ENCODE assay signal across 23 cellular contexts in the genomic region with DNA sequence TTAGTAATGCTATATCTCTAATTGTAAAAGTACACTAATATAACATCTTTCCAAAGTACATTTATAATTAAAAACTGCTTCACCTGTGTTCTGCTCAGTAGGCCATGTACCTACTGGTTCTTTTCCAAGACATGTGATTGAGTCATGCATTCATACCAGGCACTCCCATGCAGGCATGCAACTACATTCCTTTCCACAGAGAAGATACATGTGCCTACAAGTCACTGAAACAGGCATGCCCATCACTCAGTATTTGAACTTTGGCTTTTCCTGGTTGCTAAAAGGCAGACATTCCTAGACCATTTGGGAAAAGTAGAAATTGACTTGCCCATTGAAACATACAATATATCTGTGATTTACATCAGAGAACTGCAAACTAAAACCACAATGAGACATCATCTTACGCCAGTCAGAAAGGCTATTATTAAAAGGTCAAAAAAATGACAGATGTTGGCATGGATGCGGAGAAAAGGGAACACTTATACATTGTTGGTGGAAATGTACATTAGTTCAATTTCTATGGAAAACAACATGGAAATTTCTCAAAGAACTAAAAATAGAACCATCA.
A peak's percentile ranks its signal among the peaks of the same experiment; 100 is the strongest.
DNase-seq lines count a peak whose midpoint lies in the region; ATAC-seq and TF ChIP-seq lines count a peak whose summit lies in the region.
"Had no signal": no experiment of that assay in that cellular context is flagged by ENCODE, and none has a peak within 500 bp of the region (broad histone marks: within the 10 kb centered on the region; RNA-seq: fewer than 3 reads in every experiment).

No MANE protein-coding gene starts in this region.

- no peak overlapping the region for H3K27ac Mint-ChIP-seq in stimulated activated effector memory CD8-positive, alpha-beta T cell treated with anti-CD3 and anti-CD28 coated beads, Interleukin-12 subunit alpha, Interleukin-12 subunit beta, amount 100 ng/mL, for 72 hours
- H3K27ac Mint-ChIP-seq: B cell; CD4-positive, CD25-positive, alpha-beta regulatory T cell had no signal

- no peaks in the 10 kb centered on the region for H3K4me1 Mint-ChIP-seq in stimulated activated effector memory CD8-positive, alpha-beta T cell treated with anti-CD3 and anti-CD28 coated beads, Interleukin-12 subunit alpha, Interleukin-12 subunit beta, amount 100 ng/mL, for 72 hours
- H3K4me1 Mint-ChIP-seq: B cell; CD4-positive, CD25-positive, alpha-beta regulatory T cell had no signal

- H3K4me1 ChIP-seq in trophoblast cell (ENCODE audit: control insufficient read depth in 1 of 2, insufficient read depth in 2 of 2, low read length in 2 of 2) = no peaks in the 10 kb centered on the region
- no peaks in the 10 kb centered on the region for H3K4me1 ChIP-seq in aorta (ENCODE audit: control insufficient read depth in 1 of 2, insufficient read depth in 2 of 2, low read length in 2 of 2)

- H3K27me3 ChIP-seq in trophoblast cell (ENCODE audit: insufficient read depth, low read length) (no peaks in the 10 kb centered on the region), aorta (ENCODE audit: control insufficient read depth in 1 of 2, insufficient read depth in 2 of 2, low read length in 1 of 2) (no peaks in the 10 kb centered on the region)
- H3K27me3 ChIP-seq: SJCRH30 had no signal

- ATAC-seq in esophagus mucosa = peak; percentile 92
- no peak for ATAC-seq in stimulated activated effector memory CD8-positive, alpha-beta T cell treated with anti-CD3 and anti-CD28 coated beads, Interleukin-12 subunit alpha, Interleukin-12 subunit beta, amount 100 ng/mL, for 72 hours
- no peak for ATAC-seq in aorta (ENCODE audit: low FRiP score)
- ATAC-seq: GM12878, HCT116, K562 had no signal

- no peak overlapping the region for H4K8ac ChIP-seq in trophoblast cell (ENCODE audit: low read depth, low read length)

- H3K9ac ChIP-seq in trophoblast cell (ENCODE audit: low read length) = no peak overlapping the region

- no peak overlapping the region for H3K4me2 ChIP-seq in trophoblast cell (ENCODE audit: low read length)
- H3K4me2 ChIP-seq: PC-9 had no signal

- no peaks in the 10 kb centered on the region for H3K79me2 ChIP-seq in trophoblast cell (ENCODE audit: control insufficient read depth, insufficient read depth, low read length, poor library complexity)

- DNase-seq in HPDE6-E6E7 (ENCODE audit: extremely low spot score) (peak; percentile 71), RWPE1 (ENCODE audit: low spot score) (peak; percentile 92), trophoblast cell (peak; percentile 63 to 78), DMS53 treated with DMSO at 0.1 percent for 48 hours (lab: John Stamatoyannopoulos, UW; ENCODE audit: unreplicated experiment) (no peak), NCI-H774 (lab: John Stamatoyannopoulos, UW) (no peak), aorta (no peak)
- DNase-seq in stimulated activated effector memory CD8-positive, alpha-beta T cell treated with anti-CD3 and anti-CD28 coated beads, Interleukin-12 subunit alpha, Interleukin-12 subunit beta, amount 100 ng/mL, for 72 hours (ENCODE audit: low spot score in 2 of 2) = no peak
- DNase-seq: CD4-positive, CD25-positive, alpha-beta regulatory T cell; COR-L47; DMS 273 treated with DMSO at 0.1 percent for 48 hours; GOT3; NCI-H1105 treated with DMSO at 0.1 percent for 48 hours; NCI-H187; NCI-H2227 treated with DMSO at 0.1 percent for 48 hours; NCI-H524; PC-9; SJCRH30; SW 1271 had no signal

- no peak overlapping the region for H4K91ac ChIP-seq in trophoblast cell (ENCODE audit: low read depth, low read length)

- CTCF ChIA-PET in RWPE1 (lab: Yijun Ruan, JAX) = no interaction called here

- no peak overlapping the region for H4K12ac ChIP-seq in trophoblast cell (ENCODE audit: low read depth, low read length)

- H3K27ac ChIP-seq in RWPE1 (no peak overlapping the region), trophoblast cell (ENCODE audit: low read depth, low read length) (no peak overlapping the region), aorta (ENCODE audit: low read depth in 1 of 2, low read length in 2 of 2) (no peak overlapping the region)
- H3K27ac ChIP-seq: PC-9, SJCRH30 had no signal

- H3K18ac ChIP-seq in trophoblast cell (ENCODE audit: low read length) = no peak overlapping the region

- no peak overlapping the region for H2BK12ac ChIP-seq in trophoblast cell (ENCODE audit: low read length)

- H3K36me3 Mint-ChIP-seq in stimulated activated effector memory CD8-positive, alpha-beta T cell treated with anti-CD3 and anti-CD28 coated beads, Interleukin-12 subunit alpha, Interleukin-12 subunit beta, amount 100 ng/mL, for 72 hours = no peaks in the 10 kb centered on the region
- H3K36me3 Mint-ChIP-seq: CD4-positive, CD25-positive, alpha-beta regulatory T cell had no signal

- TF ChIP-seq CTCF in RWPE1 (conservative IDR thresholded peaks at IDR 0.05; ENCODE audit: low read depth) = no peak

- no peak overlapping the region for H2BK5ac ChIP-seq in trophoblast cell (ENCODE audit: low read depth, low read length, poor library complexity)

- no peaks in the 10 kb centered on the region for H3K79me1 ChIP-seq in trophoblast cell (ENCODE audit: low read length)

- H3K4ac ChIP-seq in trophoblast cell (ENCODE audit: low read depth, low read length) = no peak overlapping the region

- H3K14ac ChIP-seq in trophoblast cell (ENCODE audit: low read length) = no peak overlapping the region

- H2BK120ac ChIP-seq in trophoblast cell (ENCODE audit: insufficient read depth, low read length, poor library complexity) = no peak overlapping the region

- intact Hi-C loops in aorta (cut with DNase I) = no loop called here

- H3K36me3 ChIP-seq in trophoblast cell (ENCODE audit: control insufficient read depth in 1 of 2, insufficient read depth in 2 of 2, low read length in 2 of 2) (no peaks in the 10 kb centered on the region), aorta (ENCODE audit: control insufficient read depth in 1 of 2, insufficient read depth in 2 of 2, low read length in 1 of 2) (no peaks in the 10 kb centered on the region)
- H3K36me3 ChIP-seq: SJCRH30 had no signal

- H3K9me3 Mint-ChIP-seq in stimulated activated effector memory CD8-positive, alpha-beta T cell treated with anti-CD3 and anti-CD28 coated beads, Interleukin-12 subunit alpha, Interleukin-12 subunit beta, amount 100 ng/mL, for 72 hours = no peaks in the 10 kb centered on the region

- H3K4me3 Mint-ChIP-seq in stimulated activated effector memory CD8-positive, alpha-beta T cell treated with anti-CD3 and anti-CD28 coated beads, Interleukin-12 subunit alpha, Interleukin-12 subunit beta, amount 100 ng/mL, for 72 hours = no peak overlapping the region
- H3K4me3 Mint-ChIP-seq: B cell; CD4-positive, CD25-positive, alpha-beta regulatory T cell had no signal

- no peak overlapping the region for H3K23ac ChIP-seq in trophoblast cell (ENCODE audit: low read length)

- POLR2A ChIA-PET in RWPE1 (lab: Yijun Ruan, JAX; ENCODE audit: low non-redundant PET) = no interaction called here

- H3K9me3 ChIP-seq in trophoblast cell (ENCODE audit: insufficient read depth, low read depth, low read length) = no peaks in the 10 kb centered on the region
- no peaks in the 10 kb centered on the region for H3K9me3 ChIP-seq in aorta (ENCODE audit: control insufficient read depth, low read length)

- no CpG with 5 or more reads among the region's 2 CpGs for WGBS in trophoblast cell (ENCODE audit: extremely low coverage, insufficient coverage, insufficient read length)
- 97 to 98% methylated on average over 2 of the region's 2 CpGs for WGBS in aorta, 2 donors

- no peak overlapping the region for H2AK5ac ChIP-seq in trophoblast cell (ENCODE audit: low read length)

- H2AFZ ChIP-seq in trophoblast cell (ENCODE audit: insufficient read depth, low read length, poor library complexity) = no peak overlapping the region
- H2AFZ ChIP-seq: PC-9 had no signal

- H3K4me3 ChIP-seq in trophoblast cell (ENCODE audit: low read depth, low read length) (no peak overlapping the region), aorta (ENCODE audit: low read length in 2 of 2) (no peak overlapping the region)
- H3K4me3 ChIP-seq: GM12878, K562, PC-9, SJCRH30 had no signal

Comparison
In these comparisons a context has a peak if more than half of its experiments do, and no peak if none do; other contexts are left out.
1. DNase-seq: peak in HPDE6-E6E7 (single experiment), RWPE1 (single experiment) and trophoblast cell (2 of 2); none in DMS53 treated with DMSO at 0.1 percent for 48 hours (single experiment), NCI-H774 (single experiment), stimulated activated effector memory CD8-positive, alpha-beta T cell treated with anti-CD3 and anti-CD28 coated beads, Interleukin-12 subunit alpha, Interleukin-12 subunit beta, amount 100 ng/mL, for 72 hours (0 of 2) and aorta (0 of 2).